23 cellular contexts compared by ENCODE assay signal in the genomic region with DNA sequence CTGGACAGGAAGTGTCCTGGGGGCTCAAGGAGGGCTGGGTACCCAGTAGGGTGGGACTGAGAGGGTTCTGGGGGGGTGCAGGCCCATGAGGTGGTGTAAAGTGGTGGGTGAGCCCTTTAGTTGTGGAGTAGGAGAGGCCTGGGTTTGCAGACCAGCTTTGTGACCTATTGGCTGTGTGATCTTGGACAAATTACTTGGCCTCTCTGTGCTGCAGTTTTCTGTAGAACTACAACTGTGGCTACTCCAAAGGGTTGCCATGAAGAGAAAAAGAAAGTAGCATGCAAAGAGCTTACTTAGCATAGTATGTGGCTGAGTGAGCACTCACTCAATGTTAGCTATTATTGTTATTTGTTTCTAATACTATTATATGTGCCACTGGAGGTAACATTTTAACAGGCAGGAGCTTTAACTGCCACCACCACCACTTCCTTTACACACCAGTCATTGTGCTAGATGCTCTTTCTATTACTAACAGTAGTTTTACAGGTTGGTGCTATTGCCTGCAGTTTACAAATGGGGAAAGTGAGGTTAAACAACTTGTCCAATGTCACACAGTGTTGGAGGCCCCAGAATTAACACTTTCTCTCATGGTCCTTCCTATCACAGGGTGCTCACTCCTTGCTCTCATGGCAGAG.
"Had no signal": no experiment of that assay in that cellular context is flagged by ENCODE, and none has a peak within 500 bp of the region (broad histone marks: within the 10 kb centered on the region; RNA-seq: fewer than 3 reads in every experiment).

No MANE protein-coding gene starts in this region.

- H3K9me3 ChIP-seq: Peyer's patch, SJCRH30 had no signal

- H3K4me3 ChIP-seq: PC-9, Peyer's patch, SJCRH30 had no signal

- H3K4me1 ChIP-seq: Peyer's patch, SJCRH30 had no signal

- H3K27ac ChIP-seq: PC-9, Peyer's patch, SJCRH30 had no signal

- ATAC-seq: Right ventricle myocardium inferior, SK-N-SH treated with all-trans-retinoic acid at 6 μM for 48 hours had no signal

- H3K4me3 Mint-ChIP-seq: IgD-negative memory B cell had no signal

- H3K36me3 Mint-ChIP-seq: IgD-negative memory B cell had no signal

- H3K27me3 ChIP-seq: Peyer's patch had no signal

- DNase-seq: Kasumi-1, KG1, MV-4-11, NCI-H1048, NCI-H1105, NCI-H1436 treated with DMSO at 0.1 percent for 48 hours, NCI-H1694, NCI-H187 treated with DMSO at 0.1 percent for 48 hours, NCI-H2029 treated with DMSO at 0.1 percent for 48 hours, NCI-H2171 treated with DMSO at 0.1 percent for 48 hours, NCI-H345, NCI-H446 treated with DMSO at 0.1 percent for 48 hours, NCI-H526, NCI-H82, OCI-M1, PC-9, Peyer's patch, SHP77 treated with DMSO at 0.1 percent for 48 hours, SJCRH30, T-helper 1 cell had no signal

- H3K4me2 ChIP-seq: PC-9 had no signal

- H3K9me3 Mint-ChIP-seq: IgD-negative memory B cell had no signal

- H2AFZ ChIP-seq: PC-9 had no signal

- H3K36me3 ChIP-seq: Peyer's patch, SJCRH30 had no signal
